In the genomic region with DNA sequence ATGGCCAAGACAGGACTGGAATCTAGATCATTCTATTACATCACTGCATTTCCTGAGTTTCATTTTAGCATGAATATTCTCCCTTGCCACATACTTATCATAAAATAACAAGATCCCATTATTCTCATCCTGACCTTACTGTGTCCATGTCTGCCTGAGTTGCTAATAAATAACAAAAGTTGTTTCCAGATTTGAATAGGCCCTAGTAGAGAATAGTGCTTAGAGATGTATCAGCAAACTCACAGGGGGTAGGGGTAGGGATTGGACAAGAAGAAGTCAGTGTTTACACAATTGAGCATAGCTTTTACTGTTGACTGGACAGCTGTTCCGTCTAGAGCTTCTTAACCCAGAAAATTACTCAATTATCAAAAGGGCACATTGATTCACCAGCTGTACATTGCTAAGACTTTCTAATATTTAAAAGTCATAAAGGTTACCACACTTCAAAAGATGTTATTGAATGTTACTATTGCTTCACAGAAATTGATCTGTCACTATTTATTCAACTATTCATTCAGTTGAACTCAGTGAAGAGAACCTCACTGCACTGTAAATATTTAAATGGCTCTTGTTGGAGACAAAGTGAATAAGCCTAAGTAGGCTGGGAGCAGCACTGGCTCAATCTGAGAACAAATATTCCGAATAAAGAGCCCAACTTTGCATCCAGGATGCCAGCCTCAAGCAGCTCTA, we compare ENCODE assay signal across 1 cellular context.
TF ChIP-seq lines count a peak whose summit lies in the region.

No MANE protein-coding gene starts in this region.

TF ChIP-seq in HepG2, 621 proteins besides CTCF, POLR2A, EP300 and RAD21 (continued from another document and continues in another):
- TF ChIP-seq, protein P1, sequence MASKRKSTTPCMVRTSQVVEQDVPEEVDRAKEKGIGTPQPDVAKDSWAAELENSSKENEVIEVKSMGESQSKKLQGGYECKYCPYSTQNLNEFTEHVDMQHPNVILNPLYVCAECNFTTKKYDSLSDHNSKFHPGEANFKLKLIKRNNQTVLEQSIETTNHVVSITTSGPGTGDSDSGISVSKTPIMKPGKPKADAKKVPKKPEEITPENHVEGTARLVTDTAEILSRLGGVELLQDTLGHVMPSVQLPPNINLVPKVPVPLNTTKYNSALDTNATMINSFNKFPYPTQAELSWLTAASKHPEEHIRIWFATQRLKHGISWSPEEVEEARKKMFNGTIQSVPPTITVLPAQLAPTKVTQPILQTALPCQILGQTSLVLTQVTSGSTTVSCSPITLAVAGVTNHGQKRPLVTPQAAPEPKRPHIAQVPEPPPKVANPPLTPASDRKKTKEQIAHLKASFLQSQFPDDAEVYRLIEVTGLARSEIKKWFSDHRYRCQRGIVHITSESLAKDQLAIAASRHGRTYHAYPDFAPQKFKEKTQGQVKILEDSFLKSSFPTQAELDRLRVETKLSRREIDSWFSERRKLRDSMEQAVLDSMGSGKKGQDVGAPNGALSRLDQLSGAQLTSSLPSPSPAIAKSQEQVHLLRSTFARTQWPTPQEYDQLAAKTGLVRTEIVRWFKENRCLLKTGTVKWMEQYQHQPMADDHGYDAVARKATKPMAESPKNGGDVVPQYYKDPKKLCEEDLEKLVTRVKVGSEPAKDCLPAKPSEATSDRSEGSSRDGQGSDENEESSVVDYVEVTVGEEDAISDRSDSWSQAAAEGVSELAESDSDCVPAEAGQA (IDR thresholded peaks at IDR 0.05; ENCODE audit: low read depth): no peak
- TF ChIP-seq, protein P1 (CRISPR knock-in tag; IDR thresholded peaks at IDR 0.05; ENCODE audit: borderline replicate concordance): no peak; the same call in 1 of the 2 replicates
- TF ChIP-seq GTF3A (CRISPR knock-in tag; conservative IDR thresholded peaks at IDR 0.05): no peak
- no peak for TF ChIP-seq ZNF562 (CRISPR knock-in tag; IDR thresholded peaks at IDR 0.05; ENCODE audit: borderline replicate concordance)
- TF ChIP-seq ZMYM2 (CRISPR knock-in tag; IDR thresholded peaks at IDR 0.05): peak; percentile 75
- TF ChIP-seq FOXA3 (CRISPR knock-in tag; IDR thresholded peaks at IDR 0.05): peak; percentile 97
- no peak for TF ChIP-seq ZNF550 (CRISPR knock-in tag; IDR thresholded peaks at IDR 0.05; ENCODE audit: borderline replicate concordance)
- TF ChIP-seq ZFY (CRISPR knock-in tag; IDR thresholded peaks at IDR 0.05): no peak
- TF ChIP-seq, protein P2, sequence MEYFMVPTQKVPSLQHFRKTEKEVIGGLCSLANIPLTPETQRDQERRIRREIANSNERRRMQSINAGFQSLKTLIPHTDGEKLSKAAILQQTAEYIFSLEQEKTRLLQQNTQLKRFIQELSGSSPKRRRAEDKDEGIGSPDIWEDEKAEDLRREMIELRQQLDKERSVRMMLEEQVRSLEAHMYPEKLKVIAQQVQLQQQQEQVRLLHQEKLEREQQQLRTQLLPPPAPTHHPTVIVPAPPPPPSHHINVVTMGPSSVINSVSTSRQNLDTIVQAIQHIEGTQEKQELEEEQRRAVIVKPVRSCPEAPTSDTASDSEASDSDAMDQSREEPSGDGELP (IDR thresholded peaks at IDR 0.05; ENCODE audit: borderline replicate concordance, low read depth): peak; percentile 99
- TF ChIP-seq KDM4B (CRISPR knock-in tag; IDR thresholded peaks at IDR 0.05): no peak
- no peak for TF ChIP-seq THYN1 (CRISPR knock-in tag; IDR thresholded peaks at IDR 0.05; ENCODE audit: borderline replicate concordance, low read depth)
- TF ChIP-seq, protein P3, sequence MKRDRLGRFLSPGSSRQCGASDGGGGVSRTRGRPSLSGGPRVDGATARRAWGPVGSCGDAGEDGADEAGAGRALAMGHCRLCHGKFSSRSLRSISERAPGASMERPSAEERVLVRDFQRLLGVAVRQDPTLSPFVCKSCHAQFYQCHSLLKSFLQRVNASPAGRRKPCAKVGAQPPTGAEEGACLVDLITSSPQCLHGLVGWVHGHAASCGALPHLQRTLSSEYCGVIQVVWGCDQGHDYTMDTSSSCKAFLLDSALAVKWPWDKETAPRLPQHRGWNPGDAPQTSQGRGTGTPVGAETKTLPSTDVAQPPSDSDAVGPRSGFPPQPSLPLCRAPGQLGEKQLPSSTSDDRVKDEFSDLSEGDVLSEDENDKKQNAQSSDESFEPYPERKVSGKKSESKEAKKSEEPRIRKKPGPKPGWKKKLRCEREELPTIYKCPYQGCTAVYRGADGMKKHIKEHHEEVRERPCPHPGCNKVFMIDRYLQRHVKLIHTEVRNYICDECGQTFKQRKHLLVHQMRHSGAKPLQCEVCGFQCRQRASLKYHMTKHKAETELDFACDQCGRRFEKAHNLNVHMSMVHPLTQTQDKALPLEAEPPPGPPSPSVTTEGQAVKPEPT (CRISPR knock-in tag; IDR thresholded peaks at IDR 0.05; ENCODE audit: low read depth): no peak
- TF ChIP-seq GATAD2A (CRISPR knock-in tag; IDR thresholded peaks at IDR 0.05): peak; percentile 98
- TF ChIP-seq, protein P4, sequence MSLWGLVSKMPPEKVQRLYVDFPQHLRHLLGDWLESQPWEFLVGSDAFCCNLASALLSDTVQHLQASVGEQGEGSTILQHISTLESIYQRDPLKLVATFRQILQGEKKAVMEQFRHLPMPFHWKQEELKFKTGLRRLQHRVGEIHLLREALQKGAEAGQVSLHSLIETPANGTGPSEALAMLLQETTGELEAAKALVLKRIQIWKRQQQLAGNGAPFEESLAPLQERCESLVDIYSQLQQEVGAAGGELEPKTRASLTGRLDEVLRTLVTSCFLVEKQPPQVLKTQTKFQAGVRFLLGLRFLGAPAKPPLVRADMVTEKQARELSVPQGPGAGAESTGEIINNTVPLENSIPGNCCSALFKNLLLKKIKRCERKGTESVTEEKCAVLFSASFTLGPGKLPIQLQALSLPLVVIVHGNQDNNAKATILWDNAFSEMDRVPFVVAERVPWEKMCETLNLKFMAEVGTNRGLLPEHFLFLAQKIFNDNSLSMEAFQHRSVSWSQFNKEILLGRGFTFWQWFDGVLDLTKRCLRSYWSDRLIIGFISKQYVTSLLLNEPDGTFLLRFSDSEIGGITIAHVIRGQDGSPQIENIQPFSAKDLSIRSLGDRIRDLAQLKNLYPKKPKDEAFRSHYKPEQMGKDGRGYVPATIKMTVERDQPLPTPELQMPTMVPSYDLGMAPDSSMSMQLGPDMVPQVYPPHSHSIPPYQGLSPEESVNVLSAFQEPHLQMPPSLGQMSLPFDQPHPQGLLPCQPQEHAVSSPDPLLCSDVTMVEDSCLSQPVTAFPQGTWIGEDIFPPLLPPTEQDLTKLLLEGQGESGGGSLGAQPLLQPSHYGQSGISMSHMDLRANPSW (CRISPR knock-in tag; IDR thresholded peaks at IDR 0.05; ENCODE audit: borderline replicate concordance): peak; percentile 92
- TF ChIP-seq, protein P5, sequence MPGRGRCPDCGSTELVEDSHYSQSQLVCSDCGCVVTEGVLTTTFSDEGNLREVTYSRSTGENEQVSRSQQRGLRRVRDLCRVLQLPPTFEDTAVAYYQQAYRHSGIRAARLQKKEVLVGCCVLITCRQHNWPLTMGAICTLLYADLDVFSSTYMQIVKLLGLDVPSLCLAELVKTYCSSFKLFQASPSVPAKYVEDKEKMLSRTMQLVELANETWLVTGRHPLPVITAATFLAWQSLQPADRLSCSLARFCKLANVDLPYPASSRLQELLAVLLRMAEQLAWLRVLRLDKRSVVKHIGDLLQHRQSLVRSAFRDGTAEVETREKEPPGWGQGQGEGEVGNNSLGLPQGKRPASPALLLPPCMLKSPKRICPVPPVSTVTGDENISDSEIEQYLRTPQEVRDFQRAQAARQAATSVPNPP (CRISPR knock-in tag; IDR thresholded peaks at IDR 0.05): no peak
- no peak for TF ChIP-seq MTF2 (CRISPR knock-in tag; IDR thresholded peaks at IDR 0.05; ENCODE audit: borderline replicate concordance)
- no peak for TF ChIP-seq CC2D1A (CRISPR knock-in tag; IDR thresholded peaks at IDR 0.05)
- TF ChIP-seq ZNF24 (IDR thresholded peaks at IDR 0.05): peak; percentile 53; the same call in 1 of the 2 replicates
- no peak for TF ChIP-seq ARNT (IDR thresholded peaks at IDR 0.05)
- TF ChIP-seq KDM5B (CRISPR knock-in tag; IDR thresholded peaks at IDR 0.05; ENCODE audit: borderline replicate concordance): no peak
- TF ChIP-seq STAG1 (CRISPR knock-in tag; IDR thresholded peaks at IDR 0.05): no peak
- TF ChIP-seq, protein P6, sequence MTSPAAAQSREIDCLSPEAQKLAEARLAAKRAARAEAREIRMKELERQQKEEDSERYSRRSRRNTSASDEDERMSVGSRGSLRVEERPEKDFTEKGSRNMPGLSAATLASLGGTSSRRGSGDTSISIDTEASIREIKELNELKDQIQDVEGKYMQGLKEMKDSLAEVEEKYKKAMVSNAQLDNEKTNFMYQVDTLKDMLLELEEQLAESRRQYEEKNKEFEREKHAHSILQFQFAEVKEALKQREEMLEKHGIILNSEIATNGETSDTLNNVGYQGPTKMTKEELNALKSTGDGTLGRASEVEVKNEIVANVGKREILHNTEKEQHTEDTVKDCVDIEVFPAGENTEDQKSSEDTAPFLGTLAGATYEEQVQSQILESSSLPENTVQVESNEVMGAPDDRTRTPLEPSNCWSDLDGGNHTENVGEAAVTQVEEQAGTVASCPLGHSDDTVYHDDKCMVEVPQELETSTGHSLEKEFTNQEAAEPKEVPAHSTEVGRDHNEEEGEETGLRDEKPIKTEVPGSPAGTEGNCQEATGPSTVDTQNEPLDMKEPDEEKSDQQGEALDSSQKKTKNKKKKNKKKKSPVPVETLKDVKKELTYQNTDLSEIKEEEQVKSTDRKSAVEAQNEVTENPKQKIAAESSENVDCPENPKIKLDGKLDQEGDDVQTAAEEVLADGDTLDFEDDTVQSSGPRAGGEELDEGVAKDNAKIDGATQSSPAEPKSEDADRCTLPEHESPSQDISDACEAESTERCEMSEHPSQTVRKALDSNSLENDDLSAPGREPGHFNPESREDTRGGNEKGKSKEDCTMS (CRISPR knock-in tag; conservative IDR thresholded peaks at IDR 0.05): no peak
- no peak for TF ChIP-seq XRCC5 (optimal IDR thresholded peaks at IDR 0.05; ENCODE audit: low read length)
- no peak for TF ChIP-seq ZSCAN22 (CRISPR knock-in tag; IDR thresholded peaks at IDR 0.05)
- no peak for TF ChIP-seq ZFP90 (CRISPR knock-in tag; IDR thresholded peaks at IDR 0.05; ENCODE audit: borderline replicate concordance)
- TF ChIP-seq, protein P7, sequence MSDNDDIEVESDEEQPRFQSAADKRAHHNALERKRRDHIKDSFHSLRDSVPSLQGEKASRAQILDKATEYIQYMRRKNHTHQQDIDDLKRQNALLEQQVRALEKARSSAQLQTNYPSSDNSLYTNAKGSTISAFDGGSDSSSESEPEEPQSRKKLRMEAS (IDR thresholded peaks at IDR 0.05): peak; percentile 12; the same call in 1 of the 2 replicates
- TF ChIP-seq KLF15 (CRISPR knock-in tag; IDR thresholded peaks at IDR 0.05; ENCODE audit: borderline replicate concordance): no peak
- no peak for TF ChIP-seq HMGA1 (CRISPR knock-in tag; conservative IDR thresholded peaks at IDR 0.05)
- TF ChIP-seq, protein P8, sequence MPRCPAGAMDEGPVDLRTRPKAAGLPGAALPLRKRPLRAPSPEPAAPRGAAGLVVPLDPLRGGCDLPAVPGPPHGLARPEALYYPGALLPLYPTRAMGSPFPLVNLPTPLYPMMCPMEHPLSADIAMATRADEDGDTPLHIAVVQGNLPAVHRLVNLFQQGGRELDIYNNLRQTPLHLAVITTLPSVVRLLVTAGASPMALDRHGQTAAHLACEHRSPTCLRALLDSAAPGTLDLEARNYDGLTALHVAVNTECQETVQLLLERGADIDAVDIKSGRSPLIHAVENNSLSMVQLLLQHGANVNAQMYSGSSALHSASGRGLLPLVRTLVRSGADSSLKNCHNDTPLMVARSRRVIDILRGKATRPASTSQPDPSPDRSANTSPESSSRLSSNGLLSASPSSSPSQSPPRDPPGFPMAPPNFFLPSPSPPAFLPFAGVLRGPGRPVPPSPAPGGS (CRISPR knock-in tag; IDR thresholded peaks at IDR 0.05): no peak
- peak; percentile 94 for TF ChIP-seq CEBPG (CRISPR knock-in tag; IDR thresholded peaks at IDR 0.05)
- TF ChIP-seq HDAC6 (IDR thresholded peaks at IDR 0.05; ENCODE audit: low read depth, low read length): no peak
- TF ChIP-seq, protein P9, sequence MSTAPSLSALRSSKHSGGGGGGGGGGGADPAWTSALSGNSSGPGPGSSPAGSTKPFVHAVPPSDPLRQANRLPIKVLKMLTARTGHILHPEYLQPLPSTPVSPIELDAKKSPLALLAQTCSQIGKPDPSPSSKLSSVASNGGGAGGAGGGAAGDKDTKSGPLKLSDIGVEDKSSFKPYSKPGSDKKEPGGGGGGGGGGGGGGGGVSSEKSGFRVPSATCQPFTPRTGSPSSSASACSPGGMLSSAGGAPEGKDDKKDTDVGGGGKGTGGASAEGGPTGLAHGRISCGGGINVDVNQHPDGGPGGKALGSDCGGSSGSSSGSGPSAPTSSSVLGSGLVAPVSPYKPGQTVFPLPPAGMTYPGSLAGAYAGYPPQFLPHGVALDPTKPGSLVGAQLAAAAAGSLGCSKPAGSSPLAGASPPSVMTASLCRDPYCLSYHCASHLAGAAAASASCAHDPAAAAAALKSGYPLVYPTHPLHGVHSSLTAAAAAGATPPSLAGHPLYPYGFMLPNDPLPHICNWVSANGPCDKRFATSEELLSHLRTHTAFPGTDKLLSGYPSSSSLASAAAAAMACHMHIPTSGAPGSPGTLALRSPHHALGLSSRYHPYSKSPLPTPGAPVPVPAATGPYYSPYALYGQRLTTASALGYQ (CRISPR knock-in tag; IDR thresholded peaks at IDR 0.05): peak; percentile 97
- TF ChIP-seq ZNF263 (CRISPR knock-in tag; IDR thresholded peaks at IDR 0.05): no peak
- no peak for TF ChIP-seq RORA (CRISPR knock-in tag; IDR thresholded peaks at IDR 0.05)
- peak; percentile 91 for TF ChIP-seq RXRB (CRISPR knock-in tag; IDR thresholded peaks at IDR 0.05; ENCODE audit: borderline replicate concordance)
- TF ChIP-seq ZSCAN21 (CRISPR knock-in tag; IDR thresholded peaks at IDR 0.05; ENCODE audit: borderline replicate concordance): 0 out of 2 replicates have a peak, but pooled peaks have one; percentile 38
- TF ChIP-seq, protein P10, sequence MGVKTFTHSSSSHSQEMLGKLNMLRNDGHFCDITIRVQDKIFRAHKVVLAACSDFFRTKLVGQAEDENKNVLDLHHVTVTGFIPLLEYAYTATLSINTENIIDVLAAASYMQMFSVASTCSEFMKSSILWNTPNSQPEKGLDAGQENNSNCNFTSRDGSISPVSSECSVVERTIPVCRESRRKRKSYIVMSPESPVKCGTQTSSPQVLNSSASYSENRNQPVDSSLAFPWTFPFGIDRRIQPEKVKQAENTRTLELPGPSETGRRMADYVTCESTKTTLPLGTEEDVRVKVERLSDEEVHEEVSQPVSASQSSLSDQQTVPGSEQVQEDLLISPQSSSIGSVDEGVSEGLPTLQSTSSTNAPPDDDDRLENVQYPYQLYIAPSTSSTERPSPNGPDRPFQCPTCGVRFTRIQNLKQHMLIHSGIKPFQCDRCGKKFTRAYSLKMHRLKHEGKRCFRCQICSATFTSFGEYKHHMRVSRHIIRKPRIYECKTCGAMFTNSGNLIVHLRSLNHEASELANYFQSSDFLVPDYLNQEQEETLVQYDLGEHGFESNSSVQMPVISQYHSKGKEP (CRISPR knock-in tag; IDR thresholded peaks at IDR 0.05): no peak
